In the genomic region with DNA sequence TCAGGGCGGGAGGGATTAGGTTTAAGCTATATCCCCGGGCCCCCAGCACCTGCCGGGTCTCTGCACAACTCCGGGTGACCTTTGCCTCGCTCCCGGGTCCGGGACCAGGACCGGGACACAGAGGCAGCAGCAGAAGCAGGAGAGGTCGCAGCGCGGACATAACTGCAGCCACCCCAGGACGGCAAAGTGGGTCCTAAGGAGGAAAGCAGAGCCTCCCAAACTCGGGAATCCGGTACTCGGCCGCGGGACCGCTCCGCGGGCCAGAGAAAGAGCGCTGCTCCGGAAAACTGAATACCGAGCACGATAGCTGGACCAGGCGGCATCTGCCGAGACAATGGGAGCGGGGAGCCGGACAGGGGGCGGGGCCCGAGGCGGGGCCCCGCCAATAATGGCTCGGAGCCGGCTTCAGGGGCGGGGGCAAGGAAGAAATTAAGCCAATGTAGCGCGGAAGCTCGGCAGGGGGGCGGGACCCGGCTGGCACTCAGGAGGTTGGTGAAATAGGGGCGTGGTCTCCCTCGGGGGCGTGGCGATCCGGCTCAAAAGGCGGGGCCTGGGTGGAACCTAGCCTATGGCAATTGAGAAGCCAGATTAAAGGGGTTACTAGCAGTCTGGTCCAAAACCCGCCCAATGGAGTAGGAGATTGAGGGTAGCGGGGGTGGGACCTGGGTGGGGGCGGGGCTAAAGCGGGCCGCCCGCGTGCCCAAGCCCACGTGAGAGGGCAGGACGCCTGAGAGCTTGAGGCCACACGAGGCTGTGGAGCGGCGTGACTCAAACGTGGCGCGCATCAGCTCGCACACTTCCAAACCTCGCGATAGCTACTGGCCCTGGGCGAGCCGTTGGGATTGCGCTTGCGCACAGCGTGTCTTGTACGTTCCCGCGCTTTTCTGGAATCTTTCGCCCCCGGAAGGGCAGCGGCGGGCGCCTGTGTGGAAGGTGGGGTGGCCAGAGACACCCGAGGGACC, we compare ENCODE assay signal across 8 cellular contexts. TPM values are rescaled to one million over a fixed set of nuclear protein-coding genes. Genes with fewer than 3 reads are reported as not detected.
DNase-seq lines count a peak whose midpoint lies in the region; ATAC-seq and TF ChIP-seq lines count a peak whose summit lies in the region.

A gene with protein sequence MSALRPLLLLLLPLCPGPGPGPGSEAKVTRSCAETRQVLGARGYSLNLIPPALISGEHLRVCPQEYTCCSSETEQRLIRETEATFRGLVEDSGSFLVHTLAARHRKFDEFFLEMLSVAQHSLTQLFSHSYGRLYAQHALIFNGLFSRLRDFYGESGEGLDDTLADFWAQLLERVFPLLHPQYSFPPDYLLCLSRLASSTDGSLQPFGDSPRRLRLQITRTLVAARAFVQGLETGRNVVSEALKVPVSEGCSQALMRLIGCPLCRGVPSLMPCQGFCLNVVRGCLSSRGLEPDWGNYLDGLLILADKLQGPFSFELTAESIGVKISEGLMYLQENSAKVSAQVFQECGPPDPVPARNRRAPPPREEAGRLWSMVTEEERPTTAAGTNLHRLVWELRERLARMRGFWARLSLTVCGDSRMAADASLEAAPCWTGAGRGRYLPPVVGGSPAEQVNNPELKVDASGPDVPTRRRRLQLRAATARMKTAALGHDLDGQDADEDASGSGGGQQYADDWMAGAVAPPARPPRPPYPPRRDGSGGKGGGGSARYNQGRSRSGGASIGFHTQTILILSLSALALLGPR (minus strand): TSS at position 342 of the 962 bp plus-strand sequence. CDS start 182 bp downstream, at position 160.
A gene with protein sequence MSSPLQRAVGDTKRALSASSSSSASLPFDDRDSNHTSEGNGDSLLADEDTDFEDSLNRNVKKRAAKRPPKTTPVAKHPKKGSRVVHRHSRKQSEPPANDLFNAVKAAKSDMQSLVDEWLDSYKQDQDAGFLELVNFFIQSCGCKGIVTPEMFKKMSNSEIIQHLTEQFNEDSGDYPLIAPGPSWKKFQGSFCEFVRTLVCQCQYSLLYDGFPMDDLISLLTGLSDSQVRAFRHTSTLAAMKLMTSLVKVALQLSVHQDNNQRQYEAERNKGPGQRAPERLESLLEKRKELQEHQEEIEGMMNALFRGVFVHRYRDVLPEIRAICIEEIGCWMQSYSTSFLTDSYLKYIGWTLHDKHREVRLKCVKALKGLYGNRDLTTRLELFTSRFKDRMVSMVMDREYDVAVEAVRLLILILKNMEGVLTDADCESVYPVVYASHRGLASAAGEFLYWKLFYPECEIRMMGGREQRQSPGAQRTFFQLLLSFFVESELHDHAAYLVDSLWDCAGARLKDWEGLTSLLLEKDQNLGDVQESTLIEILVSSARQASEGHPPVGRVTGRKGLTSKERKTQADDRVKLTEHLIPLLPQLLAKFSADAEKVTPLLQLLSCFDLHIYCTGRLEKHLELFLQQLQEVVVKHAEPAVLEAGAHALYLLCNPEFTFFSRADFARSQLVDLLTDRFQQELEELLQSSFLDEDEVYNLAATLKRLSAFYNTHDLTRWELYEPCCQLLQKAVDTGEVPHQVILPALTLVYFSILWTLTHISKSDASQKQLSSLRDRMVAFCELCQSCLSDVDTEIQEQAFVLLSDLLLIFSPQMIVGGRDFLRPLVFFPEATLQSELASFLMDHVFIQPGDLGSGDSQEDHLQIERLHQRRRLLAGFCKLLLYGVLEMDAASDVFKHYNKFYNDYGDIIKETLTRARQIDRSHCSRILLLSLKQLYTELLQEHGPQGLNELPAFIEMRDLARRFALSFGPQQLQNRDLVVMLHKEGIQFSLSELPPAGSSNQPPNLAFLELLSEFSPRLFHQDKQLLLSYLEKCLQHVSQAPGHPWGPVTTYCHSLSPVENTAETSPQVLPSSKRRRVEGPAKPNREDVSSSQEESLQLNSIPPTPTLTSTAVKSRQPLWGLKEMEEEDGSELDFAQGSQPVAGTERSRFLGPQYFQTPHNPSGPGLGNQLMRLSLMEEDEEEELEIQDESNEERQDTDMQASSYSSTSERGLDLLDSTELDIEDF (plus strand): TSS at position 879 of the 962 bp plus-strand sequence. CDS start 2,639 bp downstream, outside the sequence.

- peaks cover 0 to 4% (median 0%) of the 10 kb centered on the region in 5 donors for H3K27me3 Mint-ChIP-seq in naive thymus-derived CD4-positive, alpha-beta T cell

- intact Hi-C loops in Panc1 (cut with micrococcal nuclease; ENCODE audit: unreplicated experiment): no loop called here
- intact Hi-C loops in naive thymus-derived CD4-positive, alpha-beta T cell (cut with micrococcal nuclease): loop anchor here (1.0 to 5.0 kb wide), 11 partner anchors 8 to 435 kb away; a partner anchor contains a TSS

- CTCF ChIA-PET in Panc1 (lab: Charles Lee): no interaction called here
- CTCF ChIA-PET in naive thymus-derived CD4-positive, alpha-beta T cell (lab: Charles Lee): interaction anchor here (0.6 to 2.9 kb wide), 6 partner anchors 11 to 45 kb away, joined by 3 to 14 read pairs (median 4); no protein-coding TSS in a partner anchor

- no peaks in the 10 kb centered on the region for H3K27me3 ChIP-seq in Panc1 (ENCODE audit: control insufficient read depth, insufficient read depth, low read length)
- H3K27me3 ChIP-seq in fibroblast of lung (ENCODE audit: control insufficient read depth, insufficient read depth, low read length): no peaks in the 10 kb centered on the region
- H3K27me3 ChIP-seq in naive thymus-derived CD4-positive, alpha-beta T cell (ENCODE audit: control insufficient read depth in 2 of 2, insufficient read depth in 2 of 2, low read length in 2 of 2): no peaks in the 10 kb centered on the region

- H3K4me1 ChIP-seq in Panc1 (ENCODE audit: control insufficient read depth, insufficient read depth, low read length): 0 out of 2 replicates have a peak, but pooled peaks cover 3% of the 10 kb centered on the region
- H3K4me1 ChIP-seq in fibroblast of lung (ENCODE audit: control insufficient read depth, extremely low read depth, insufficient read depth, low read length): no peaks in the 10 kb centered on the region
- peaks cover 7 to 28% of the 10 kb centered on the region in 2 donors for H3K4me1 ChIP-seq in naive thymus-derived CD4-positive, alpha-beta T cell (ENCODE audit: control insufficient read depth in 2 of 2, insufficient read depth in 2 of 2, low read length in 2 of 2)

- no peaks in the 10 kb centered on the region for H4K20me1 ChIP-seq in fibroblast of lung (ENCODE audit: control insufficient read depth, extremely low read depth, insufficient read depth, low read length)

- DNase-seq in DMS79 (lab: John Stamatoyannopoulos, UW) (peak; percentile 88), KG1 (lab: John Stamatoyannopoulos, UW) (peak; percentile 35), Panc1 (ENCODE audit: low read depth, low spot score) (peak; percentile 80), fibroblast of lung (ENCODE audit: low read depth in 2 of 2) (peak; percentile 91 to 96)
- peak; percentile 100 for DNase-seq in activated T-cell treated with anti-CD3 and anti-CD28 coated beads, Interleukin-2, amount 50 U/mL, for 48 hours
- peak; percentile 95 to 99 (median 98) for DNase-seq in naive thymus-derived CD4-positive, alpha-beta T cell
- peak; percentile 89 to 99 for DNase-seq in stimulated activated effector memory CD8-positive, alpha-beta T cell treated with anti-CD3 and anti-CD28 coated beads, Interleukin-12 subunit alpha, Interleukin-12 subunit beta, amount 100 ng/mL, for 72 hours (ENCODE audit: low spot score in 2 of 2)

- H3K27ac Mint-ChIP-seq in naive thymus-derived CD4-positive, alpha-beta T cell: peak within 1 kb of the TSS; percentile 42 to 92 (median 78)
- no peak within 1 kb of the TSS for H3K27ac Mint-ChIP-seq in stimulated activated effector memory CD8-positive, alpha-beta T cell treated with anti-CD3 and anti-CD28 coated beads, Interleukin-12 subunit alpha, Interleukin-12 subunit beta, amount 100 ng/mL, for 72 hours

- peaks cover 0 to 11% (median 0%) of the 10 kb centered on the region in 5 donors for H3K36me3 Mint-ChIP-seq in naive thymus-derived CD4-positive, alpha-beta T cell
- no peaks in the 10 kb centered on the region for H3K36me3 Mint-ChIP-seq in stimulated activated effector memory CD8-positive, alpha-beta T cell treated with anti-CD3 and anti-CD28 coated beads, Interleukin-12 subunit alpha, Interleukin-12 subunit beta, amount 100 ng/mL, for 72 hours

- ATAC-seq in GM21737 (IDR thresholded peaks at IDR 0.05; ENCODE audit: unreplicated experiment) (peak; percentile 77), Panc1 (peak; percentile 93)
- peak; percentile 97 for ATAC-seq in naive thymus-derived CD4-positive, alpha-beta T cell
- ATAC-seq in stimulated activated effector memory CD8-positive, alpha-beta T cell treated with anti-CD3 and anti-CD28 coated beads, Interleukin-12 subunit alpha, Interleukin-12 subunit beta, amount 100 ng/mL, for 72 hours: peak; percentile 91

- H3K4me3 ChIP-seq in Panc1 (ENCODE audit: low read depth in 2 of 2, low read length in 2 of 2) (peak within 1 kb of the TSS; percentile 67 to 87), fibroblast of lung (replicated peaks in 1 of 4; ENCODE audit: control extremely low read depth in 1 of 4, insufficient read depth in 1 of 4, low read depth in 3 of 4, low read length in 4 of 4) (peak within 1 kb of the TSS; percentile 70 to 78 (median 76))
- peak within 1 kb of the TSS; percentile 70 for H3K4me3 ChIP-seq in naive thymus-derived CD4-positive, alpha-beta T cell (ENCODE audit: low read length)

- H3K9me3 Mint-ChIP-seq in naive thymus-derived CD4-positive, alpha-beta T cell: peaks cover 0 to 11% (median 2%) of the 10 kb centered on the region in 11 donors
- no peaks in the 10 kb centered on the region for H3K9me3 Mint-ChIP-seq in stimulated activated effector memory CD8-positive, alpha-beta T cell treated with anti-CD3 and anti-CD28 coated beads, Interleukin-12 subunit alpha, Interleukin-12 subunit beta, amount 100 ng/mL, for 72 hours

- TF ChIP-seq CTCF in Panc1 (IDR thresholded peaks at IDR 0.05) (no peak), fibroblast of lung (conservative IDR thresholded peaks at IDR 0.05 in 1 of 2, IDR thresholded peaks at IDR 0.05 in 1 of 2; ENCODE audit: low read depth in 1 of 2, low read length in 2 of 2) (no peak)

- POLR2A ChIA-PET in Panc1 (lab: Charles Lee): interaction anchor here (0.6 kb wide), 1 partner anchor 17 kb away, joined by 3 read pairs; no protein-coding TSS in a partner anchor
- POLR2A ChIA-PET in naive thymus-derived CD4-positive, alpha-beta T cell (lab: Charles Lee): interaction anchor here (0.6 to 20.9 kb wide), 20 partner anchors 12 to 257 kb away, joined by 3 to 383 read pairs (median 4); a partner anchor contains a TSS

- peak within 1 kb of the TSS; percentile 76 to 84 (median 80) for H3K4me3 Mint-ChIP-seq in naive thymus-derived CD4-positive, alpha-beta T cell
- peak within 1 kb of the TSS; percentile 71 for H3K4me3 Mint-ChIP-seq in stimulated activated effector memory CD8-positive, alpha-beta T cell treated with anti-CD3 and anti-CD28 coated beads, Interleukin-12 subunit alpha, Interleukin-12 subunit beta, amount 100 ng/mL, for 72 hours

- peaks cover 28 to 67% (median 52%) of the 10 kb centered on the region in 7 donors for H3K4me1 Mint-ChIP-seq in naive thymus-derived CD4-positive, alpha-beta T cell
- H3K4me1 Mint-ChIP-seq in stimulated activated effector memory CD8-positive, alpha-beta T cell treated with anti-CD3 and anti-CD28 coated beads, Interleukin-12 subunit alpha, Interleukin-12 subunit beta, amount 100 ng/mL, for 72 hours: peaks cover 53% of the 10 kb centered on the region

- no TSS peak for BruUV-seq in Panc1 (replicated peaks; lab: Mats Ljungman, UMichigan)

- peak within 1 kb of the TSS; percentile 68 for H3K9ac ChIP-seq in fibroblast of lung (ENCODE audit: insufficient read depth, low read length)

- peak within 1 kb of the TSS; percentile 85 for H3K4me2 ChIP-seq in fibroblast of lung (ENCODE audit: extremely low read depth, insufficient read depth, low read length)

- in situ Hi-C loops in Panc1 (cut with HindIII; ENCODE audit: low pct_unique_long_range_greater_than_20kb, low sequenced_read_pairs): no loop called here

- peaks cover 2% of the 10 kb centered on the region; the same call in 1 of the 2 replicates for H3K36me3 ChIP-seq in Panc1 (ENCODE audit: control insufficient read depth, insufficient read depth, low read length)
- no peaks in the 10 kb centered on the region for H3K36me3 ChIP-seq in fibroblast of lung (ENCODE audit: control insufficient read depth, insufficient read depth, low read length)
- H3K36me3 ChIP-seq in naive thymus-derived CD4-positive, alpha-beta T cell (ENCODE audit: control insufficient read depth in 2 of 3, insufficient read depth in 3 of 3, low read length in 3 of 3): peaks cover 0 to 10% (median 0%) of the 10 kb centered on the region in 3 experiments

- H2AFZ ChIP-seq in fibroblast of lung (ENCODE audit: low read length): peak within 1 kb of the TSS; percentile 84

- H3K27ac ChIP-seq in Panc1 (ENCODE audit: low read length) (peak within 1 kb of the TSS; percentile 77), fibroblast of lung (ENCODE audit: insufficient read depth, low read length) (no peak within 1 kb of the TSS)
- H3K27ac ChIP-seq in naive thymus-derived CD4-positive, alpha-beta T cell (ENCODE audit: low read depth, low read length): peak within 1 kb of the TSS; percentile 76

- H3K79me2 ChIP-seq in fibroblast of lung (ENCODE audit: control insufficient read depth, insufficient read depth, low read length): no peaks in the 10 kb centered on the region

- H3K9me3 ChIP-seq in Panc1 (ENCODE audit: control insufficient read depth, insufficient read depth, low read depth, low read length): no peaks in the 10 kb centered on the region
- no peaks in the 10 kb centered on the region for H3K9me3 ChIP-seq in fibroblast of lung (ENCODE audit: control insufficient read depth, insufficient read depth, low read depth, low read length)
- no peaks in the 10 kb centered on the region for H3K9me3 ChIP-seq in naive thymus-derived CD4-positive, alpha-beta T cell (ENCODE audit: control insufficient read depth in 2 of 3, low read length in 3 of 3)

RNA-seq across cellular contexts. Expression of the first gene that starts in this region (rescaled TPM):
- total RNA-seq in Panc1 (2021; ENCODE audit: unreplicated experiment): 7.9 TPM
- 6.4 TPM for polyA plus RNA-seq in Panc1 (2012; ENCODE audit: insufficient read length)
- total RNA-seq in fibroblast of lung: 1.8 and 2.3 TPM in 2 replicates
- polyA plus RNA-seq in fibroblast of lung: 0.35 and 0.60 TPM in 2 replicates
- polyA plus RNA-seq in fibroblast of lung (2012): 0.92 and 1.7 TPM in 2 replicates
- polyA minus RNA-seq in fibroblast of lung (ENCODE audit: low replicate concordance): 0.96 and 1.0 TPM in 2 replicates
- total RNA-seq in naive thymus-derived CD4-positive, alpha-beta T cell: 10 to 100 TPM in 4 of 5 experiments, 1 to 10 TPM in 1; 8.1 to 30.6 (median 18.2) TPM
- under 1 TPM; 0.64 to 0.87 TPM for polyA plus RNA-seq in naive thymus-derived CD4-positive, alpha-beta T cell

RNA-seq across cellular contexts. Expression of the second gene that starts in this region (rescaled TPM):
- 1.7 TPM for total RNA-seq in Panc1 (2021; ENCODE audit: unreplicated experiment)
- polyA plus RNA-seq in Panc1 (2012; ENCODE audit: insufficient read length): 3.8 TPM
- total RNA-seq in fibroblast of lung: 0.50 and 0.77 TPM in 2 replicates
- 0.27 and 0.34 TPM in 2 replicates for polyA plus RNA-seq in fibroblast of lung
- 1.2 and 1.6 TPM in 2 replicates for polyA plus RNA-seq in fibroblast of lung (2012)
- 7.2 TPM in 1 of 2 replicates, not detected in the other for polyA minus RNA-seq in fibroblast of lung (ENCODE audit: low replicate concordance)
- 10 to 100 TPM in 1 of 5 experiments, 1 to 10 TPM in 4; 5.5 to 24.6 (median 9.5) TPM for total RNA-seq in naive thymus-derived CD4-positive, alpha-beta T cell
- polyA plus RNA-seq in naive thymus-derived CD4-positive, alpha-beta T cell: 1 to 10 TPM; 2.4 to 6.5 TPM

Comparison
In these comparisons a context has a peak if more than half of its experiments do, and no peak if none do; other contexts are left out.
1. DNase-seq: peak in every context shown above with its lines; median percentile 100 in activated T-cell treated with anti-CD3 and anti-CD28 coated beads, Interleukin-2, amount 50 U/mL, for 48 hours; 98 in naive thymus-derived CD4-positive, alpha-beta T cell; 94 in stimulated activated effector memory CD8-positive, alpha-beta T cell treated with anti-CD3 and anti-CD28 coated beads, Interleukin-12 subunit alpha, Interleukin-12 subunit beta, amount 100 ng/mL, for 72 hours; 94 in fibroblast of lung; 88 in DMS79; 80 in Panc1; 35 in KG1.